21 cellular contexts compared by ENCODE assay signal in genomic region chr22:23011105-23011674, GRCh38.
"Had no signal": no experiment of that assay in that cellular context is flagged by ENCODE, and none has a peak within 500 bp of the region (broad histone marks: within the 10 kb centered on the region; RNA-seq: fewer than 3 reads in every experiment).

No MANE protein-coding gene starts in this region.

- H3K4me1 ChIP-seq: left lung, lower lobe of right lung, right atrium auricular region, right lobe of liver, suprapubic skin, tibial artery, upper lobe of right lung had no signal

- H3K4me3 ChIP-seq: left lung, lower lobe of right lung, ovary, right atrium auricular region, right lobe of liver, smooth muscle cell, suprapubic skin, thoracic aorta, tibial artery, upper lobe of right lung had no signal

- H3K4me2 ChIP-seq: smooth muscle cell had no signal

- H3K27ac ChIP-seq: left lung, lower lobe of right lung, ovary, right atrium auricular region, right lobe of liver, suprapubic skin, thoracic aorta, tibial artery, upper lobe of right lung had no signal

- DNase-seq: hippocampal formation, kidney glomerular epithelial cell, left cardiac atrium, left lung, lower lobe of right lung, mammary epithelial cell, mesenchymal stem cell, occipital lobe, ovary, right lobe of liver, tibial artery, upper lobe of right lung had no signal

- H3K4me3 Mint-ChIP-seq: nephron; neural crest cell; stimulated activated memory B cell treated with anti-CD40 and anti-IgM and Interleukin-4, amounts not matched to agents 10 μg/mL and 1 μg/mL and 100 μg/mL, for 72 hours had no signal

- H3K4me1 Mint-ChIP-seq: nephron had no signal

- H3K27me3 ChIP-seq: left lung, ovary, right atrium auricular region, right lobe of liver, suprapubic skin, upper lobe of right lung had no signal

- H3K27ac Mint-ChIP-seq: nephron; progenitor cell of endocrine pancreas; stimulated activated memory B cell treated with anti-CD40 and anti-IgM and Interleukin-4, amounts not matched to agents 10 μg/mL and 1 μg/mL and 100 μg/mL, for 72 hours had no signal

- ATAC-seq: left cardiac atrium, left lung, lower lobe of right lung, right lobe of liver, upper lobe of right lung had no signal

- H3K9me3 Mint-ChIP-seq: naive thymus-derived CD8-positive, alpha-beta T cell; nephron; neural crest cell; stimulated activated memory B cell treated with anti-CD40 and anti-IgM and Interleukin-4, amounts not matched to agents 10 μg/mL and 1 μg/mL and 100 μg/mL, for 72 hours had no signal

- H3K36me3 ChIP-seq: left lung, lower lobe of right lung, ovary, right atrium auricular region, right lobe of liver, suprapubic skin, thoracic aorta, tibial artery, upper lobe of right lung had no signal

- H3K9me3 ChIP-seq: left lung, lower lobe of right lung, ovary, right atrium auricular region, right lobe of liver, suprapubic skin, thoracic aorta, tibial artery, upper lobe of right lung had no signal

- H3K27me3 Mint-ChIP-seq: stimulated activated memory B cell treated with anti-CD40 and anti-IgM and Interleukin-4, amounts not matched to agents 10 μg/mL and 1 μg/mL and 100 μg/mL, for 72 hours had no signal

- H3K36me3 Mint-ChIP-seq: naive thymus-derived CD8-positive, alpha-beta T cell; stimulated activated memory B cell treated with anti-CD40 and anti-IgM and Interleukin-4, amounts not matched to agents 10 μg/mL and 1 μg/mL and 100 μg/mL, for 72 hours had no signal
